Comparison of ENCODE assay signal across 11 cellular contexts in the genomic region with DNA sequence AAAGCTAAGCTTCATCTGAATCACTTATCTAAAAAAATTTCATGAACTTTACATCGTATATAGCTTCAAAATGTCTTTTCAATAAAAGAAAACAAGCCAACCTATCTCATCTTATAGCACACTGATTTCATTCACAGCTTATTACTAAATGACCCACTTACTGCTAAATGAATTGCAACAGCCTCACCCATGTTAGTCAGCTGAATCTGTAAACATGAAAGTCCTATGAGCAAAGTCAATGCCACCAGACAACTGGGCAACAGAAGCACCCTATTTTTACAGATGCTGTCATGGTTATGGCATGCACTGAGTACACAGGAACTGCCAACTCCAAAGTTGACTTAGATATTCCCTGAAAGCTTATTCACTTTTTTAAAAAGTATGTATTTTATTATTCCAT. TPM values are rescaled to one million over a fixed set of nuclear protein-coding genes. Genes with fewer than 3 reads are reported as not detected.
DNase-seq lines count a peak whose midpoint lies in the region; ATAC-seq and TF ChIP-seq lines count a peak whose summit lies in the region.
"Had no signal": no experiment of that assay in that cellular context is flagged by ENCODE, and none has a peak within 500 bp of the region (broad histone marks: within the 10 kb centered on the region; RNA-seq: fewer than 3 reads in every experiment).

No MANE protein-coding gene starts in this region.

- intact Hi-C loops in left cardiac atrium (cut with DNase I), result no loop called here

- no peaks in the 10 kb centered on the region for H3K9me3 Mint-ChIP-seq in activated naive CD8-positive, alpha-beta T cell treated with anti-CD3 and anti-CD28 coated beads, Interleukin-2, amount 50 U/mL, for 24 hours
- peaks cover 4% of the 10 kb centered on the region for H3K9me3 Mint-ChIP-seq in type B pancreatic cell
- H3K9me3 Mint-ChIP-seq in naive thymus-derived CD8-positive, alpha-beta T cell, result no peaks in the 10 kb centered on the region
- H3K9me3 Mint-ChIP-seq: stimulated activated effector memory CD8-positive, alpha-beta T cell treated with anti-CD3 and anti-CD28 coated beads, Interleukin-12 subunit alpha, Interleukin-12 subunit beta, amount 100 ng/mL, for 72 hours had no signal

- no peak overlapping the region for H3K4me3 Mint-ChIP-seq in activated naive CD8-positive, alpha-beta T cell treated with anti-CD3 and anti-CD28 coated beads, Interleukin-2, amount 50 U/mL, for 24 hours
- H3K4me3 Mint-ChIP-seq in type B pancreatic cell, result no peak overlapping the region
- H3K4me3 Mint-ChIP-seq in naive thymus-derived CD8-positive, alpha-beta T cell, result no peak overlapping the region
- H3K4me3 Mint-ChIP-seq: stimulated activated effector memory CD8-positive, alpha-beta T cell treated with anti-CD3 and anti-CD28 coated beads, Interleukin-12 subunit alpha, Interleukin-12 subunit beta, amount 100 ng/mL, for 72 hours had no signal

- no peaks in the 10 kb centered on the region for H4K20me1 ChIP-seq in smooth muscle cell (ENCODE audit: low read depth)

- WGBS in smooth muscle cell (ENCODE audit: low lambda C conversion rate), result 87% methylated on average over 1 of the region's 1 CpG

- H3K27me3 ChIP-seq in smooth muscle cell (ENCODE audit: low read depth), result no peaks in the 10 kb centered on the region

- H3K4me3 ChIP-seq in HEK293 (ENCODE audit: low read depth, low read length), result no peak overlapping the region
- no peak overlapping the region for H3K4me3 ChIP-seq in smooth muscle cell
- H3K4me3 ChIP-seq: SK-N-MC had no signal

- peak overlapping the region; percentile 70 for H3K4me2 ChIP-seq in smooth muscle cell

- no peaks in the 10 kb centered on the region for H3F3A ChIP-seq in smooth muscle cell (ENCODE audit: low read depth)

- peak overlapping the region; percentile 42 for H3K9ac ChIP-seq in smooth muscle cell (ENCODE audit: low read depth)

- DNase-seq in amniotic stem cell (lab: John Stamatoyannopoulos, UW) (peak; percentile 75), left cardiac atrium (no peak), smooth muscle cell (lab: John Stamatoyannopoulos, UW; ENCODE audit: unreplicated experiment) (no peak), type B pancreatic cell (ENCODE audit: extremely low spot score, unreplicated experiment) (no peak), NCI-H1436 (lab: John Stamatoyannopoulos, UW) (no peak)
- DNase-seq in activated naive CD8-positive, alpha-beta T cell treated with anti-CD3 and anti-CD28 coated beads, Interleukin-2, amount 50 U/mL, for 24 hours, result no peak
- no peak for DNase-seq in naive thymus-derived CD8-positive, alpha-beta T cell
- DNase-seq: GOT3 had no signal

- no peaks in the 10 kb centered on the region for H3K4me1 Mint-ChIP-seq in activated naive CD8-positive, alpha-beta T cell treated with anti-CD3 and anti-CD28 coated beads, Interleukin-2, amount 50 U/mL, for 24 hours
- peaks cover 4% of the 10 kb centered on the region for H3K4me1 Mint-ChIP-seq in type B pancreatic cell (ENCODE audit: unreplicated experiment)
- H3K4me1 Mint-ChIP-seq in naive thymus-derived CD8-positive, alpha-beta T cell, result no peaks in the 10 kb centered on the region
- H3K4me1 Mint-ChIP-seq: stimulated activated effector memory CD8-positive, alpha-beta T cell treated with anti-CD3 and anti-CD28 coated beads, Interleukin-12 subunit alpha, Interleukin-12 subunit beta, amount 100 ng/mL, for 72 hours had no signal

- H3K36me3 Mint-ChIP-seq in activated naive CD8-positive, alpha-beta T cell treated with anti-CD3 and anti-CD28 coated beads, Interleukin-2, amount 50 U/mL, for 24 hours (ENCODE audit: low read depth), result no peaks in the 10 kb centered on the region
- H3K36me3 Mint-ChIP-seq in type B pancreatic cell, result peaks cover 11% of the 10 kb centered on the region
- no peaks in the 10 kb centered on the region for H3K36me3 Mint-ChIP-seq in naive thymus-derived CD8-positive, alpha-beta T cell
- H3K36me3 Mint-ChIP-seq: stimulated activated effector memory CD8-positive, alpha-beta T cell treated with anti-CD3 and anti-CD28 coated beads, Interleukin-12 subunit alpha, Interleukin-12 subunit beta, amount 100 ng/mL, for 72 hours had no signal

- H3K9me3 ChIP-seq in HEK293 (ENCODE audit: control insufficient read depth, insufficient read depth, low read depth, low read length) (no peaks in the 10 kb centered on the region), smooth muscle cell (replicated peaks; ENCODE audit: low read depth) (no peaks in the 10 kb centered on the region)

- no peaks in the 10 kb centered on the region for H3K27me3 Mint-ChIP-seq in activated naive CD8-positive, alpha-beta T cell treated with anti-CD3 and anti-CD28 coated beads, Interleukin-2, amount 50 U/mL, for 24 hours
- H3K27me3 Mint-ChIP-seq in type B pancreatic cell, result no peaks in the 10 kb centered on the region
- peaks cover 0 to 3% (median 0%) of the 10 kb centered on the region in 5 donors for H3K27me3 Mint-ChIP-seq in naive thymus-derived CD8-positive, alpha-beta T cell

- H3K36me3 ChIP-seq in HEK293 (ENCODE audit: control insufficient read depth in 2 of 2, insufficient read depth in 1 of 2, low read length in 2 of 2) (no peaks in the 10 kb centered on the region), smooth muscle cell (ENCODE audit: low read depth) (no peaks in the 10 kb centered on the region)

- H3K27ac ChIP-seq in HEK293 (ENCODE audit: extremely low read depth, low read depth, low read length) (no peak overlapping the region), smooth muscle cell (ENCODE audit: low read depth) (peak overlapping the region; percentile 88)
- H3K27ac ChIP-seq: SK-N-MC had no signal

- POLR2A ChIA-PET in HEK293 (lab: Yijun Ruan, JAX), result interaction anchor here (0.7 kb wide), 1 partner anchor 146 kb away, joined by 3 read pairs; no protein-coding TSS in a partner anchor
- POLR2A ChIA-PET in naive thymus-derived CD8-positive, alpha-beta T cell (lab: Charles Lee), result no interaction called here

- TF ChIP-seq CTCF in HEK293 (tag by site-specific recombination; IDR thresholded peaks at IDR 0.05) (no peak), smooth muscle cell (IDR thresholded peaks at IDR 0.05; ENCODE audit: borderline replicate concordance, insufficient read depth, poor library complexity, severe bottlenecking) (no peak), type B pancreatic cell (conservative IDR thresholded peaks at IDR 0.05) (no peak)

- peaks cover 18% of the 10 kb centered on the region for H3K79me2 ChIP-seq in smooth muscle cell (ENCODE audit: low read depth)

- H3K27ac Mint-ChIP-seq in activated naive CD8-positive, alpha-beta T cell treated with anti-CD3 and anti-CD28 coated beads, Interleukin-2, amount 50 U/mL, for 24 hours, result no peak overlapping the region
- H3K27ac Mint-ChIP-seq in type B pancreatic cell, result no peak overlapping the region
- no peak overlapping the region for H3K27ac Mint-ChIP-seq in naive thymus-derived CD8-positive, alpha-beta T cell
- H3K27ac Mint-ChIP-seq: stimulated activated effector memory CD8-positive, alpha-beta T cell treated with anti-CD3 and anti-CD28 coated beads, Interleukin-12 subunit alpha, Interleukin-12 subunit beta, amount 100 ng/mL, for 72 hours had no signal

- CTCF ChIA-PET in HEK293 (lab: Yijun Ruan, JAX), result interaction anchor here (0.6 to 1.5 kb wide), 2 partner anchors 89 to 370 kb away, joined by 3 read pairs; no protein-coding TSS in a partner anchor

- no peak overlapping the region for H2AFZ ChIP-seq in smooth muscle cell (ENCODE audit: low read depth)

- H3K4me1 ChIP-seq in HEK293 (ENCODE audit: control insufficient read depth, insufficient read depth, low read length) (peaks cover 21% of the 10 kb centered on the region), smooth muscle cell (ENCODE audit: low read depth) (peaks cover 5% of the 10 kb centered on the region)

- peak; percentile 94 for ATAC-seq in left cardiac atrium
- ATAC-seq in activated naive CD8-positive, alpha-beta T cell treated with anti-CD3 and anti-CD28 coated beads, Interleukin-2, amount 50 U/mL, for 24 hours, result no peak
- no peak for ATAC-seq in naive thymus-derived CD8-positive, alpha-beta T cell
- ATAC-seq: stimulated activated effector memory CD8-positive, alpha-beta T cell treated with anti-CD3 and anti-CD28 coated beads, Interleukin-12 subunit alpha, Interleukin-12 subunit beta, amount 100 ng/mL, for 72 hours had no signal

TF ChIP-seq in HEK293, 187 proteins besides CTCF, POLR2A, EP300 and RAD21:
- TF ChIP-seq ZNF837 (tag by site-specific recombination; IDR thresholded peaks at IDR 0.05), result no peak
- peak; percentile 25; the same call in 1 of the 2 replicates for TF ChIP-seq ZNF335 (tag by site-specific recombination; conservative IDR thresholded peaks at IDR 0.05)
- TF ChIP-seq ZNF600 (tag by site-specific recombination; IDR thresholded peaks at IDR 0.05), result 0 out of 2 replicates have a peak, but pooled peaks have one; percentile 23

RNA-seq across cellular contexts. Expression of gene DST, which starts 41.2 kb away (rescaled TPM):
- total RNA-seq in left cardiac atrium (100 to 1,000 TPM; 190 to 213 TPM), smooth muscle cell (157 and 186 TPM in 2 replicates), type B pancreatic cell (ENCODE audit: low replicate concordance) (116 and 139 TPM in 2 replicates)
- polyA plus RNA-seq in smooth muscle cell, result 17.1 and 48.0 TPM in 2 replicates
- total RNA-seq in naive thymus-derived CD8-positive, alpha-beta T cell, result 1 to 10 TPM in 1 of 2 experiments, under 1 TPM in 1; 0.74 to 1.0 TPM
- polyA plus RNA-seq in naive thymus-derived CD8-positive, alpha-beta T cell, result under 1 TPM in 1 of 3 donors, not detected in 2; 0.79 TPM

Comparison
In these comparisons a context has a peak if more than half of its experiments do, and no peak if none do; other contexts are left out.
1. ATAC-seq: peak in left cardiac atrium (2 of 2); none in activated naive CD8-positive, alpha-beta T cell treated with anti-CD3 and anti-CD28 coated beads, Interleukin-2, amount 50 U/mL, for 24 hours (single experiment) and naive thymus-derived CD8-positive, alpha-beta T cell (0 of 2).
2. RNA of gene DST, which starts 41.2 kb away (total RNA-seq): 190 to 213 TPM in left cardiac atrium, 157 to 186 TPM in smooth muscle cell and 116 to 139 TPM in type B pancreatic cell; 0.74 to 1.0 TPM in naive thymus-derived CD8-positive, alpha-beta T cell; every median in the first group is over 10 times any median in the second.